24 cellular contexts compared by ENCODE assay signal in genomic region chr1:222887127-222887461, GRCh38.
DNase-seq lines count a peak whose midpoint lies in the region; ATAC-seq, FAIRE-seq and TF ChIP-seq lines count a peak whose summit lies in the region.
"Had no signal": no experiment of that assay in that cellular context is flagged by ENCODE, and none has a peak within 500 bp of the region (broad histone marks: within the 10 kb centered on the region; RNA-seq: fewer than 3 reads in every experiment).

No MANE protein-coding gene starts in this region.

- H3K4me3 Mint-ChIP-seq in activated naive CD8-positive, alpha-beta T cell treated with anti-CD3 and anti-CD28 coated beads, Interleukin-2, amount 50 U/mL, for 24 hours, result no peak overlapping the region
- H3K4me3 Mint-ChIP-seq in MCF 10A (ENCODE audit: unreplicated experiment), result no peak overlapping the region
- H3K4me3 Mint-ChIP-seq: CD4-positive, CD25-positive, alpha-beta regulatory T cell; GM23338 had no signal

- BruUV-seq in MCF 10A (replicated peaks; lab: Mats Ljungman, UMichigan), result no TSS peak

- H3K9me3 ChIP-seq in keratinocyte (ENCODE audit: control insufficient read depth, low read depth, low read length) (no peaks in the 10 kb centered on the region), sigmoid colon (no peaks in the 10 kb centered on the region)
- H3K9me3 ChIP-seq: BE2C, HAP-1, MG63 had no signal

- dilution Hi-C loops in keratinocyte (cut with MboI; ENCODE audit: extremely low pct_ligation_motif_present, low sequenced_read_pairs), result no loop called here

- H3K9me1 ChIP-seq in keratinocyte (ENCODE audit: control insufficient read depth, extremely low read depth, insufficient read depth, low read length), result no peaks in the 10 kb centered on the region

- H3K27ac ChIP-seq in keratinocyte (ENCODE audit: control insufficient read depth, insufficient read depth, low read length), result no peak overlapping the region
- H3K27ac ChIP-seq in sigmoid colon, result no peak overlapping the region
- H3K27ac ChIP-seq: RWPE1 had no signal

- peaks cover 3% of the 10 kb centered on the region for H3K36me3 Mint-ChIP-seq in activated naive CD8-positive, alpha-beta T cell treated with anti-CD3 and anti-CD28 coated beads, Interleukin-2, amount 50 U/mL, for 24 hours (ENCODE audit: low read depth)
- peaks cover 6% of the 10 kb centered on the region for H3K36me3 Mint-ChIP-seq in MCF 10A (ENCODE audit: insufficient read depth, unreplicated experiment)

- no peak for TF ChIP-seq CTCF in D721Med (IDR thresholded peaks at IDR 0.05; ENCODE audit: insufficient read depth, missing control alignments)
- no peak for TF ChIP-seq CTCF in keratinocyte (optimal IDR thresholded peaks at IDR 0.05 in 1 of 3, IDR thresholded peaks at IDR 0.05 in 1 of 3, conservative IDR thresholded peaks at IDR 0.05 in 1 of 3; ENCODE audit: extremely low read depth in 1 of 3, insufficient read depth in 2 of 3, low read length in 3 of 3)
- TF ChIP-seq CTCF in sigmoid colon (IDR thresholded peaks at IDR 0.05), result no peak
- no peak for TF ChIP-seq CTCF in MCF 10A (IDR thresholded peaks at IDR 0.05; ENCODE audit: unreplicated experiment)

- H3K36me3 ChIP-seq in keratinocyte (ENCODE audit: control insufficient read depth in 2 of 2, extremely low read depth in 1 of 2, insufficient read depth in 2 of 2, low read length in 2 of 2) (no peaks in the 10 kb centered on the region), sigmoid colon (no peaks in the 10 kb centered on the region)
- H3K36me3 ChIP-seq: BE2C, HAP-1, MG63 had no signal

- H3K79me2 ChIP-seq in keratinocyte (ENCODE audit: control insufficient read depth, insufficient read depth, low read length), result no peaks in the 10 kb centered on the region

- no peaks in the 10 kb centered on the region for H3K27me3 ChIP-seq in keratinocyte (ENCODE audit: control insufficient read depth, extremely low read depth, insufficient read depth, low read length)
- H3K27me3 ChIP-seq in sigmoid colon, result no peaks in the 10 kb centered on the region
- H3K27me3 ChIP-seq: BE2C, MG63 had no signal

- 91 to 94% methylated on average over 1 of the region's 1 CpG for WGBS in sigmoid colon, 2 donors

- DNase-seq in D721Med (ENCODE audit: insufficient read length, low spot score) (no peak), HEK293T (ENCODE audit: extremely low spot score) (no peak), keratinocyte (ENCODE audit: low read depth, low spot score) (no peak), sigmoid colon (no peak), kidney tubule cell (ENCODE audit: low spot score) (no peak), SK-N-DZ (ENCODE audit: low spot score) (no peak), MCF 10A (ENCODE audit: unreplicated experiment) (no peak)
- DNase-seq in activated naive CD8-positive, alpha-beta T cell treated with anti-CD3 and anti-CD28 coated beads, Interleukin-2, amount 50 U/mL, for 24 hours, result no peak
- DNase-seq: BE2C; DMS79; Karpas-422; MG63; NCI-H1048; NCI-H1417 treated with DMSO at 0.1 percent for 48 hours; NCI-H187; NCI-H226; NCI-H510A treated with DMSO at 0.1 percent for 48 hours; NCI-H774; NK-92 treated with Interleukin-12 subunit alpha and Interleukin-12 subunit beta, amount 100 ng/mL, for 24 hours; SHP77 treated with DMSO at 0.1 percent for 48 hours had no signal

- CTCF ChIA-PET in HEK293T (lab: Yijun Ruan, JAX), result no interaction called here
- CTCF ChIA-PET in MCF 10A (lab: Yijun Ruan, JAX), result interaction anchor here (1.1 to 1.2 kb wide), 2 partner anchors 194 to 195 kb away, joined by 3 read pairs; no protein-coding TSS in a partner anchor

- peaks cover 6% of the 10 kb centered on the region for H3K4me1 ChIP-seq in keratinocyte (ENCODE audit: control insufficient read depth, extremely low read depth, insufficient read depth, low read length)
- peaks cover 0 to 19% (median 6%) of the 10 kb centered on the region in 4 donors for H3K4me1 ChIP-seq in sigmoid colon
- H3K4me1 ChIP-seq: BE2C, HAP-1 had no signal

- no peaks in the 10 kb centered on the region for H4K20me1 ChIP-seq in keratinocyte (ENCODE audit: control insufficient read depth, extremely low read depth, insufficient read depth, low read length)

- no peaks in the 10 kb centered on the region for H3K9me3 Mint-ChIP-seq in activated naive CD8-positive, alpha-beta T cell treated with anti-CD3 and anti-CD28 coated beads, Interleukin-2, amount 50 U/mL, for 24 hours
- H3K9me3 Mint-ChIP-seq in MCF 10A (ENCODE audit: unreplicated experiment), result no peaks in the 10 kb centered on the region
- H3K9me3 Mint-ChIP-seq: CD4-positive, CD25-positive, alpha-beta regulatory T cell; GM23338 had no signal

- no peak overlapping the region for H3K9ac ChIP-seq in keratinocyte (ENCODE audit: control insufficient read depth, extremely low read depth, insufficient read depth, low read length)

- H3K4me2 ChIP-seq in keratinocyte (ENCODE audit: control insufficient read depth, extremely low read depth, insufficient read depth, low read depth, low read length), result no peak overlapping the region
- H3K4me2 ChIP-seq: GM23338 had no signal

- no peak overlapping the region for H3K4me3 ChIP-seq in keratinocyte (ENCODE audit: control insufficient read depth in 2 of 3, extremely low read depth in 1 of 3, insufficient read depth in 2 of 3, low read depth in 1 of 3, low read length in 3 of 3)
- no peak overlapping the region for H3K4me3 ChIP-seq in sigmoid colon
- H3K4me3 ChIP-seq: GM23338, HAP-1, MG63 had no signal

- TF ChIP-seq POLR2A in sigmoid colon (IDR thresholded peaks at IDR 0.05), result no peak

- no peak for TF ChIP-seq EP300 in sigmoid colon (IDR thresholded peaks at IDR 0.05)

- FAIRE-seq in D721Med (lab: Jason Lieb, UNC) (peak; percentile 51), keratinocyte (lab: Jason Lieb, UNC) (no peak)

- H3K4me1 Mint-ChIP-seq in activated naive CD8-positive, alpha-beta T cell treated with anti-CD3 and anti-CD28 coated beads, Interleukin-2, amount 50 U/mL, for 24 hours, result peaks cover 29% of the 10 kb centered on the region
- no peaks in the 10 kb centered on the region for H3K4me1 Mint-ChIP-seq in MCF 10A (ENCODE audit: insufficient read depth, unreplicated experiment)

- ATAC-seq in activated naive CD8-positive, alpha-beta T cell treated with anti-CD3 and anti-CD28 coated beads, Interleukin-2, amount 50 U/mL, for 24 hours, result no peak
- ATAC-seq: GM23338 had no signal

- peak overlapping the region; percentile 13 for H2AFZ ChIP-seq in keratinocyte (ENCODE audit: control insufficient read depth, low read length)
- H2AFZ ChIP-seq: GM23338 had no signal

- intact Hi-C loops in sigmoid colon (cut with DNase I), result no loop called here
- intact Hi-C loops in MCF 10A (cut with micrococcal nuclease), result no loop called here

- H3K27me3 Mint-ChIP-seq in activated naive CD8-positive, alpha-beta T cell treated with anti-CD3 and anti-CD28 coated beads, Interleukin-2, amount 50 U/mL, for 24 hours, result no peaks in the 10 kb centered on the region
- H3K27me3 Mint-ChIP-seq in MCF 10A (ENCODE audit: insufficient read depth, unreplicated experiment), result no peaks in the 10 kb centered on the region
- H3K27me3 Mint-ChIP-seq: CD4-positive, CD25-positive, alpha-beta regulatory T cell had no signal

- POLR2A ChIA-PET in HEK293T (lab: Yijun Ruan, JAX) (no interaction called here), MCF 10A (lab: Yijun Ruan, JAX) (interaction anchor here (0.6 to 1.4 kb wide), 3 partner anchors 19 to 1240 kb away, joined by 3 to 4 read pairs (median 3); no protein-coding TSS in a partner anchor)

- peak overlapping the region; percentile 43 for H3K27ac Mint-ChIP-seq in activated naive CD8-positive, alpha-beta T cell treated with anti-CD3 and anti-CD28 coated beads, Interleukin-2, amount 50 U/mL, for 24 hours
- H3K27ac Mint-ChIP-seq in MCF 10A (ENCODE audit: low read depth, unreplicated experiment), result no peak overlapping the region
- H3K27ac Mint-ChIP-seq: CD4-positive, CD25-positive, alpha-beta regulatory T cell; GM23338 had no signal

TF ChIP-seq in HEK293T, 16 proteins besides CTCF, POLR2A, EP300 and RAD21:
- TF ChIP-seq, protein P1, sequence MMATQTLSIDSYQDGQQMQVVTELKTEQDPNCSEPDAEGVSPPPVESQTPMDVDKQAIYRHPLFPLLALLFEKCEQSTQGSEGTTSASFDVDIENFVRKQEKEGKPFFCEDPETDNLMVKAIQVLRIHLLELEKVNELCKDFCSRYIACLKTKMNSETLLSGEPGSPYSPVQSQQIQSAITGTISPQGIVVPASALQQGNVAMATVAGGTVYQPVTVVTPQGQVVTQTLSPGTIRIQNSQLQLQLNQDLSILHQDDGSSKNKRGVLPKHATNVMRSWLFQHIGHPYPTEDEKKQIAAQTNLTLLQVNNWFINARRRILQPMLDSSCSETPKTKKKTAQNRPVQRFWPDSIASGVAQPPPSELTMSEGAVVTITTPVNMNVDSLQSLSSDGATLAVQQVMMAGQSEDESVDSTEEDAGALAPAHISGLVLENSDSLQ (IDR thresholded peaks at IDR 0.05), result peak; percentile 8; the same call in 1 of the 2 replicates
- TF ChIP-seq L3MBTL2 (conservative IDR thresholded peaks at IDR 0.05), result no peak
- TF ChIP-seq ZNF384 (IDR thresholded peaks at IDR 0.05), result 0 out of 2 replicates have a peak, but pooled peaks have one; percentile 23
